29 cellular contexts compared by ENCODE assay signal in the genomic region with DNA sequence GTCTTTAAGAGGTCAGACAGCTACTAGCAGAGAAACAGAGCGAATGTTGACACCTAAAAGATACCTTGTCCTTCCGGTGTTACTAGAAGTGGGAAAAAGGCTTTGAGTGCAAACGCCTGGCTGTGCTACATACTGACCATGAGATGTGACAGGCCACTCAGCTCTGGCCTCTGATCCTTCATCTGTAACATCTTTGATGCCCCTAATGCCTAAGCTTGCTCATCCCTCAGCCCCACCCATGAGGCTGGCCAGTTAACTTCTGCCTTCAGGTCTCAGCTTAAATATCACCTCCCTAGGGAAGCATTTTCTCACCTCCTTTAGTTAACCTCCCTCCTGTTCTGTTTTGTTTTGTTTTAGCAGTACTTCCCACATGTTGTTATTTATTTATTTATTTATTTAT. TPM values are rescaled to one million over a fixed set of nuclear protein-coding genes. Genes with fewer than 3 reads are reported as not detected.
DNase-seq lines count a peak whose midpoint lies in the region; ATAC-seq, FAIRE-seq and TF ChIP-seq lines count a peak whose summit lies in the region.
"Had no signal": no experiment of that assay in that cellular context is flagged by ENCODE, and none has a peak within 500 bp of the region (broad histone marks: within the 10 kb centered on the region; RNA-seq: fewer than 3 reads in every experiment).

No MANE protein-coding gene starts in this region.

- intact Hi-C loops in right cardiac atrium (cut with DNase I): no loop called here
- intact Hi-C loops in left cardiac atrium (cut with DNase I): no loop called here
- intact Hi-C loops in HepG2 (cut with micrococcal nuclease; ENCODE audit: unreplicated experiment): no loop called here

- in situ Hi-C loops in HepG2 (cut with HindIII; ENCODE audit: extremely low pct_ligation_motif_present, low pct_unique_long_range_greater_than_20kb): no loop called here

- TF ChIP-seq POLR2A in HepG2 (IDR thresholded peaks at IDR 0.05; ENCODE audit: insufficient read depth in 1 of 2, low read depth in 2 of 2, low read length in 2 of 2): no peak

- H3K27me3 ChIP-seq in right cardiac atrium (ENCODE audit: control insufficient read depth, insufficient read depth) (no peaks in the 10 kb centered on the region), HepG2 (ENCODE audit: control insufficient read depth in 1 of 2, insufficient read depth in 2 of 2, low read length in 2 of 2) (no peaks in the 10 kb centered on the region), small intestine (ENCODE audit: control insufficient read depth in 2 of 2, insufficient read depth in 2 of 2, low read length in 2 of 2) (no peaks in the 10 kb centered on the region)
- H3K27me3 ChIP-seq: BE2C, esophagus squamous epithelium, foreskin keratinocyte had no signal

- TF ChIP-seq RAD21 in HepG2 (CRISPR knock-in tag; IDR thresholded peaks at IDR 0.05): no peak

- H3K4me3 Mint-ChIP-seq in natural killer cell treated with Interleukin-12 subunit alpha and Interleukin-12 subunit beta and Interleukin-15 and Interleukin-18, amount 100 ng/mL, for 72 hours: no peak overlapping the region
- H3K4me3 Mint-ChIP-seq: activated CD8-positive, alpha-beta memory T cell treated with anti-CD3 and anti-CD28 coated beads, Interleukin-2, amount 10 ng/mL, durations not matched to agents 7 days and 5 days; CD8-positive, alpha-beta memory T cell; central memory CD8-positive, alpha-beta T cell; GM23338; T-helper 1 cell treated with Interleukin-12 subunit alpha and Interleukin-12 subunit beta and Interleukin-4 antibody, amounts not matched to agents 30 μg/mL and 1 μg/mL, for 36 hours had no signal

- H3K4me3 ChIP-seq in right cardiac atrium (ENCODE audit: low read length) (no peak overlapping the region), HepG2 (replicated peaks in 1 of 3; ENCODE audit: insufficient read depth in 1 of 3, low read depth in 2 of 3, low read length in 3 of 3) (no peak overlapping the region), small intestine (ENCODE audit: low read depth in 1 of 2, low read length in 2 of 2) (no peak overlapping the region)
- H3K4me3 ChIP-seq: esophagus squamous epithelium, GM23338, SK-N-MC had no signal

- FAIRE-seq in HepG2 (lab: Jason Lieb, UNC): no peak
- FAIRE-seq in small intestine (lab: Jason Lieb, UNC): no peak
- FAIRE-seq: endometrium, GM18507 had no signal

- 61% methylated on average over 3 of the region's 3 CpGs for WGBS in right cardiac atrium
- WGBS in HepG2 (ENCODE audit: low lambda C conversion rate): 86% methylated on average over 3 of the region's 3 CpGs
- 68 to 84% (median 72%) methylated on average over 3 of the region's 3 CpGs for WGBS in small intestine, 3 donors

- no peak overlapping the region for H2AFZ ChIP-seq in HepG2 (ENCODE audit: low read length)
- H2AFZ ChIP-seq: GM23338 had no signal

- CTCF ChIA-PET in HepG2 (lab: Yijun Ruan, JAX; ENCODE audit: low intra/inter-chr PET ratio, low total read pairs): no interaction called here

- peaks cover 32% of the 10 kb centered on the region; the same call in 1 of the 2 replicates for H4K20me1 ChIP-seq in HepG2 (ENCODE audit: insufficient read depth, low read length)

- no peak overlapping the region for H3K9ac ChIP-seq in HepG2 (ENCODE audit: insufficient read depth, low read depth, low read length)

- no peaks in the 10 kb centered on the region for H3K9me3 Mint-ChIP-seq in natural killer cell treated with Interleukin-12 subunit alpha and Interleukin-12 subunit beta and Interleukin-15 and Interleukin-18, amount 100 ng/mL, for 72 hours
- H3K9me3 Mint-ChIP-seq: CD8-positive, alpha-beta memory T cell; central memory CD8-positive, alpha-beta T cell; GM23338; T-helper 1 cell treated with Interleukin-12 subunit alpha and Interleukin-12 subunit beta and Interleukin-4 antibody, amounts not matched to agents 30 μg/mL and 1 μg/mL, for 36 hours had no signal

- H3K4me1 Mint-ChIP-seq in natural killer cell treated with Interleukin-12 subunit alpha and Interleukin-12 subunit beta and Interleukin-15 and Interleukin-18, amount 100 ng/mL, for 72 hours (ENCODE audit: low read depth in 2 of 2): peaks cover 0 to 12% of the 10 kb centered on the region in 2 donors
- H3K4me1 Mint-ChIP-seq: central memory CD8-positive, alpha-beta T cell; IgD-negative memory B cell had no signal

- H3K27ac ChIP-seq in right cardiac atrium (ENCODE audit: low read length) (peak overlapping the region; percentile 70), HepG2 (ENCODE audit: extremely low read length, insufficient read depth, low read length) (no peak overlapping the region), small intestine (ENCODE audit: low read depth in 1 of 2, low read length in 1 of 2) (peak overlapping the region; percentile 49 to 67)
- H3K27ac ChIP-seq: foreskin keratinocyte, SK-N-MC had no signal

- H3K4me2 ChIP-seq in HepG2 (ENCODE audit: low read depth, low read length): no peak overlapping the region
- H3K4me2 ChIP-seq: GM23338 had no signal

- H3K36me3 Mint-ChIP-seq in natural killer cell treated with Interleukin-12 subunit alpha and Interleukin-12 subunit beta and Interleukin-15 and Interleukin-18, amount 100 ng/mL, for 72 hours: no peaks in the 10 kb centered on the region
- H3K36me3 Mint-ChIP-seq: IgD-negative memory B cell had no signal

- no TSS peak for BruUV-seq in HepG2 (replicated peaks; lab: Mats Ljungman, UMichigan)

- peaks cover 97% of the 10 kb centered on the region for H3K79me2 ChIP-seq in HepG2 (ENCODE audit: insufficient read depth, low read length)

- H3K27me3 Mint-ChIP-seq in natural killer cell treated with Interleukin-12 subunit alpha and Interleukin-12 subunit beta and Interleukin-15 and Interleukin-18, amount 100 ng/mL, for 72 hours: peaks cover 3 to 7% of the 10 kb centered on the region in 2 donors

- TF ChIP-seq EP300 in HepG2 (IDR thresholded peaks at IDR 0.05; ENCODE audit: low read depth in 2 of 2, low read length in 2 of 2) (no peak), HepG2 (CRISPR knock-in tag; IDR thresholded peaks at IDR 0.05; ENCODE audit: borderline replicate concordance) (no peak)

- DNase-seq in right cardiac atrium (no peak), left cardiac atrium (no peak), HepG2 (ENCODE audit: low spot score) (no peak), small intestine (no peak), NCI-H524 treated with DMSO at 0.1 percent for 48 hours (lab: John Stamatoyannopoulos, UW) (no peak)
- no peak for DNase-seq in natural killer cell treated with Interleukin-12 subunit alpha and Interleukin-12 subunit beta and Interleukin-15 and Interleukin-18, amount 100 ng/mL, for 72 hours (ENCODE audit: low spot score)
- DNase-seq in activated CD4-positive, CD25-positive, alpha-beta regulatory T cell treated with anti-CD3 and anti-CD28 coated beads, Interleukin-2, amount 50 U/mL, for 72 hours: no peak
- DNase-seq: activated CD4-positive, alpha-beta T cell treated with anti-CD3 and anti-CD28 coated beads, Interleukin-2, amount 50 U/mL, for 4 hours; activated CD8-positive, alpha-beta memory T cell treated with anti-CD3 and anti-CD28 coated beads, Interleukin-2, amount 10 ng/mL, durations not matched to agents 7 days and 5 days; activated gamma-delta T cell treated with Interleukin-2 at 50 U/mL for 16 hours; activated T-cell treated with anti-CD3 and anti-CD28 coated beads, Interleukin-2, amount 50 U/mL, for 48 hours; BE2C; CD8-positive, alpha-beta memory T cell; DMS 273 treated with DMSO at 0.1 percent for 48 hours; esophagus squamous epithelium; foreskin keratinocyte; hippocampal formation; NCI-H1694; NCI-H446 treated with DMSO at 0.1 percent for 48 hours; posterior cingulate gyrus; stimulated activated CD4-positive, alpha-beta T cell treated with anti-CD3 and anti-CD28 coated beads, Interleukin-4, amount 100 ng/mL, for 1 hour had no signal

- ATAC-seq in right cardiac atrium (no peak), left cardiac atrium (no peak), HepG2 (no peak)
- no peak for ATAC-seq in natural killer cell treated with Interleukin-12 subunit alpha and Interleukin-12 subunit beta and Interleukin-15 and Interleukin-18, amount 100 ng/mL, for 72 hours
- ATAC-seq: activated CD8-positive, alpha-beta memory T cell treated with anti-CD3 and anti-CD28 coated beads, Interleukin-2, amount 10 ng/mL, durations not matched to agents 7 days and 5 days; foreskin keratinocyte; GM23338; sciatic nerve had no signal

- no peak overlapping the region for H3K27ac Mint-ChIP-seq in natural killer cell treated with Interleukin-12 subunit alpha and Interleukin-12 subunit beta and Interleukin-15 and Interleukin-18, amount 100 ng/mL, for 72 hours
- H3K27ac Mint-ChIP-seq: activated CD8-positive, alpha-beta memory T cell treated with anti-CD3 and anti-CD28 coated beads, Interleukin-2, amount 10 ng/mL, durations not matched to agents 7 days and 5 days; GM23338; IgD-negative memory B cell; T-helper 1 cell treated with Interleukin-12 subunit alpha and Interleukin-12 subunit beta and Interleukin-4 antibody, amounts not matched to agents 30 μg/mL and 1 μg/mL, for 36 hours had no signal

- TF ChIP-seq CTCF in HepG2 (CRISPR knock-in tag; IDR thresholded peaks at IDR 0.05): no peak

- POLR2A ChIA-PET in HepG2 (lab: Yijun Ruan, JAX): interaction anchor here (4.8 kb wide), 1 partner anchor 16 kb away, joined by 16 read pairs; a partner anchor contains a TSS

- H3K36me3 ChIP-seq in HepG2 (replicated peaks in 1 of 2; ENCODE audit: control insufficient read depth in 1 of 2, insufficient read depth in 2 of 2, low read length in 2 of 2) (peaks cover 0 to 9% of the 10 kb centered on the region in 2 experiments; a peak in 2 of 5 replicates), small intestine (ENCODE audit: control insufficient read depth in 2 of 2, insufficient read depth in 2 of 2, low read length in 2 of 2) (peaks cover 0 to 1% of the 10 kb centered on the region in 2 donors)
- H3K36me3 ChIP-seq: BE2C, esophagus squamous epithelium had no signal

- H3K4me1 ChIP-seq in right cardiac atrium (ENCODE audit: control insufficient read depth, insufficient read depth, low read length): peaks cover 35% of the 10 kb centered on the region
- H3K4me1 ChIP-seq in HepG2 (ENCODE audit: insufficient read depth, low read length): peaks cover 100% of the 10 kb centered on the region
- peaks cover 20 to 42% of the 10 kb centered on the region in 2 donors for H3K4me1 ChIP-seq in small intestine (ENCODE audit: control insufficient read depth in 2 of 2, insufficient read depth in 1 of 2, low read depth in 1 of 2, low read length in 1 of 2)

- H3K9me3 ChIP-seq in right cardiac atrium (ENCODE audit: control insufficient read depth, low read length) (no peaks in the 10 kb centered on the region), HepG2 (ENCODE audit: low read length) (no peaks in the 10 kb centered on the region), small intestine (ENCODE audit: control insufficient read depth, low read depth) (no peaks in the 10 kb centered on the region)
- H3K9me3 ChIP-seq: BE2C, esophagus squamous epithelium had no signal

RNA-seq across cellular contexts. Expression of a gene that starts 15.9 kb away (rescaled TPM):
- total RNA-seq in right cardiac atrium (100 to 1,000 TPM; 210 to 340 (median 268) TPM), left cardiac atrium (100 to 1,000 TPM; 262 to 377 TPM), HepG2 (2016; rRNA removed; fragmentation: Illumina TruSeq; extraction: Trizol) (47.1 and 64.9 TPM in 2 replicates)
- polyA plus RNA-seq in right cardiac atrium (149 TPM), HepG2 (2011; rRNA removed) (182 and 202 TPM in 2 replicates), small intestine (100 to 1,000 TPM in 1 of 3 donors, 10 to 100 TPM in 2; 63.0 to 106 (median 65.3) TPM)
- total RNA-seq in HepG2 (2016; cell fraction: cytosol; rRNA removed; fragmentation: Illumina TruSeq; extraction: Trizol; ENCODE audit: low read depth): 15.6 and 21.2 TPM in 2 replicates
- total RNA-seq in HepG2 (2016; cell fraction: insoluble cytoplasmic fraction; rRNA removed; fragmentation: Illumina TruSeq; extraction: Trizol): 45.9 and 54.8 TPM in 2 replicates
- total RNA-seq in HepG2 (2016; cell fraction: membrane; rRNA removed; fragmentation: Illumina TruSeq; extraction: Trizol): 54.5 and 63.7 TPM in 2 replicates
- total RNA-seq in HepG2 (2016; cell fraction: nucleus; rRNA removed; fragmentation: Illumina TruSeq; extraction: Trizol): 54.3 and 61.3 TPM in 2 replicates
- 62.2 and 87.1 TPM in 2 replicates for polyA plus RNA-seq in HepG2 (2011; cell fraction: cytosol; rRNA removed)
- polyA plus RNA-seq in HepG2 (2011; cell fraction: nucleus; rRNA removed): 133 and 141 TPM in 2 replicates
- 97.8 and 103 TPM in 2 replicates for polyA plus RNA-seq in HepG2 (2012)
- 15.2 and 19.3 TPM in 2 replicates for polyA plus RNA-seq in HepG2 (2016; cell fraction: cytosol; fragmentation: Illumina TruSeq; extraction: Trizol; ENCODE audit: low read depth)
- polyA plus RNA-seq in HepG2 (2016; cell fraction: insoluble cytoplasmic fraction; fragmentation: Illumina TruSeq; extraction: Trizol; ENCODE audit: low read depth): 72.5 and 91.0 TPM in 2 replicates
- 64.7 and 77.7 TPM in 2 replicates for polyA plus RNA-seq in HepG2 (2016; cell fraction: membrane; fragmentation: Illumina TruSeq; extraction: Trizol; ENCODE audit: low read depth)
- 74.5 and 82.8 TPM in 2 replicates for polyA plus RNA-seq in HepG2 (2016; cell fraction: nucleus; fragmentation: Illumina TruSeq; extraction: Trizol; ENCODE audit: insufficient read depth, low read depth)
- 156 and 217 TPM in 2 replicates for polyA minus RNA-seq in HepG2 (2011; rRNA and poly(A)+ RNA removed; ENCODE audit: low replicate concordance)
- polyA minus RNA-seq in HepG2 (2011; cell fraction: cytosol; rRNA and poly(A)+ RNA removed): 122 and 129 TPM in 2 replicates
- polyA minus RNA-seq in HepG2 (2011; cell fraction: nucleus; rRNA and poly(A)+ RNA removed): 185 and 262 TPM in 2 replicates
- total RNA-seq in natural killer cell treated with Interleukin-12 subunit alpha and Interleukin-12 subunit beta and Interleukin-15 and Interleukin-18, amount 100 ng/mL, for 72 hours: 10 to 100 TPM in 1 of 2 donors, 1 to 10 TPM in 1; 7.5 to 84.7 TPM
- polyA plus RNA-seq: IgD-negative memory B cell had no signal
